In genomic region chr6:165769401-165769800, GRCh38 we compare ENCODE assay signal across 18 cellular contexts.
"Had no signal": no experiment of that assay in that cellular context is flagged by ENCODE, and none has a peak within 500 bp of the region (broad histone marks: within the 10 kb centered on the region; RNA-seq: fewer than 3 reads in every experiment).

No MANE protein-coding gene starts in this region.

- ATAC-seq: activated CD4-positive, alpha-beta T cell treated with anti-CD3 and anti-CD28 coated beads for 36 hours; activated T-helper 17 cell treated with anti-CD3 and anti-CD28 coated beads, Interleukin-2, amount 50 U/mL, for 72 hours; body of pancreas; gastroesophageal sphincter; left ventricle myocardium superior; mucosa of descending colon; naive thymus-derived CD4-positive, alpha-beta T cell; right cardiac atrium had no signal

- DNase-seq: activated CD4-positive, alpha-beta T cell treated with anti-CD3 and anti-CD28 coated beads for 36 hours; activated CD4-positive, alpha-beta T cell treated with anti-CD3 and anti-CD28 coated beads, Interleukin-2, amount 50 U/mL, for 48 hours; activated naive CD4-positive, alpha-beta T cell; activated naive CD8-positive, alpha-beta T cell treated with anti-CD3 and anti-CD28 coated beads for 36 hours; activated T-cell treated with anti-CD3 and anti-CD28 coated beads, Interleukin-2, amount 50 U/mL, for 1 hour; amniotic stem cell; body of pancreas; central memory CD4-positive, alpha-beta T cell; heart right ventricle; left ventricle myocardium superior; mesenchymal stem cell; mucosa of descending colon; naive thymus-derived CD4-positive, alpha-beta T cell; right cardiac atrium; stimulated activated CD4-positive, alpha-beta T cell treated with anti-CD3 and anti-CD28 coated beads, Interleukin-2, amount 100 ng/mL, for 24 hours; trophoblast cell had no signal
